Comparison of ENCODE assay signal across 13 cellular contexts in the genomic region with DNA sequence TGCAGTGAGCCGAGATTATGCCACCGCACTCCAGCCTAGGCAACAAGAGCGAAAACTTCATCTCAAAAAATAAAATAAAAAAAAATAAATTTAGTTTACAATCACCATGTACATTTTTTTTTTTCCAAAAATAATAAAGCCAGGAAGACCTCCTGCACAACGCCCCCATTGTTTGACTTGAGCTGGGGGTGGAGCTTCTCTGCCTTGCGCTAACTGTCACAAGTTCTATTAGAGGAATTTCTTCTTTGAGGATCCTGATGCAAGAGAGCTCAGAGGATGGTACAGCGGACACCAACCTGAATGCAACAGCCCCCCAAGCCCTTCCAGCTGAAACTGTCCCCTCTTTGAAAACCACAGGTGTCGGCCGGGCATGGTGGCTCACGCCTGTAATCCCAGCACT. TPM values are rescaled to one million over a fixed set of nuclear protein-coding genes. Genes with fewer than 3 reads are reported as not detected.
DNase-seq lines count a peak whose midpoint lies in the region; ATAC-seq and TF ChIP-seq lines count a peak whose summit lies in the region.
"Had no signal": no experiment of that assay in that cellular context is flagged by ENCODE, and none has a peak within 500 bp of the region (broad histone marks: within the 10 kb centered on the region; RNA-seq: fewer than 3 reads in every experiment).

No MANE protein-coding gene starts in this region.

- H3K27ac ChIP-seq in lower lobe of right lung, result no peak overlapping the region
- H3K27ac ChIP-seq in effector memory CD4-positive, alpha-beta T cell (ENCODE audit: insufficient read depth, low read length, poor library complexity, severe bottlenecking), result no peak overlapping the region

- in situ Hi-C loops in SK-MEL-5 (cut with HindIII; ENCODE audit: low pct_unique_long_range_greater_than_20kb, low sequenced_read_pairs), result no loop called here

- intact Hi-C loops in left ventricle myocardium superior (cut with micrococcal nuclease) (no loop called here), cardiac septum (cut with DNase I) (no loop called here), lower lobe of right lung (cut with DNase I) (no loop called here)

- no peaks in the 10 kb centered on the region for H3K4me1 ChIP-seq in lower lobe of right lung
- H3K4me1 ChIP-seq in effector memory CD4-positive, alpha-beta T cell (ENCODE audit: control insufficient read depth, insufficient read depth, low read length, poor library complexity, severe bottlenecking), result no peaks in the 10 kb centered on the region

- no peaks in the 10 kb centered on the region for H3K9me3 ChIP-seq in lower lobe of right lung
- H3K9me3 ChIP-seq in effector memory CD4-positive, alpha-beta T cell (ENCODE audit: control insufficient read depth, low read length), result no peaks in the 10 kb centered on the region
- H3K9me3 ChIP-seq: Caco-2 had no signal

- ATAC-seq in left ventricle myocardium superior, result no peak
- ATAC-seq in lower lobe of right lung, result no peak
- no peak for ATAC-seq in HG02610 (IDR thresholded peaks at IDR 0.05; ENCODE audit: unreplicated experiment)

- no peak overlapping the region for H3K4me3 ChIP-seq in lower lobe of right lung
- H3K4me3 ChIP-seq in effector memory CD4-positive, alpha-beta T cell (ENCODE audit: insufficient read depth, low read depth, low read length, poor library complexity, severe bottlenecking), result no peak overlapping the region

- peaks cover 11% of the 10 kb centered on the region for H3K27me3 ChIP-seq in lower lobe of right lung (ENCODE audit: low read depth)
- H3K27me3 ChIP-seq in effector memory CD4-positive, alpha-beta T cell (replicated peaks; ENCODE audit: control insufficient read depth, insufficient read depth, low read length, poor library complexity, severe bottlenecking), result no peaks in the 10 kb centered on the region

- no peak for TF ChIP-seq CTCF in lower lobe of right lung (IDR thresholded peaks at IDR 0.05)

- H3K36me3 ChIP-seq in lower lobe of right lung, result no peaks in the 10 kb centered on the region
- H3K36me3 ChIP-seq in effector memory CD4-positive, alpha-beta T cell (ENCODE audit: control insufficient read depth, insufficient read depth, low read length), result no peaks in the 10 kb centered on the region

- DNase-seq in left ventricle myocardium superior, result peak; percentile 4
- no peak for DNase-seq in cardiac septum (ENCODE audit: low spot score)
- peak; percentile 70 for DNase-seq in SK-MEL-5 (ENCODE audit: low read depth, low spot score)
- DNase-seq in lower lobe of right lung, result peak; percentile 2
- DNase-seq in effector memory CD4-positive, alpha-beta T cell, result no peak
- DNase-seq: C1 segment of cervical spinal cord; Caco-2; CD4-positive, alpha-beta memory T cell; DMS153; DND-41; GOT3; HCEC 1CT had no signal

RNA-seq across cellular contexts. Expression of a gene that starts 24.9 kb away (rescaled TPM):
- total RNA-seq in left ventricle myocardium superior (27.4 TPM), cardiac septum (23.8 TPM), lower lobe of right lung (20.6 TPM)
- total RNA-seq in SK-MEL-5 (2014; rRNA removed; shearing (Covaris generic)), result 120 and 128 TPM in 2 replicates
- 243 and 286 TPM in 2 replicates for polyA plus RNA-seq in SK-MEL-5 (2015; cell fraction: cytosol; rRNA removed)
- 260 and 320 TPM in 2 replicates for polyA plus RNA-seq in SK-MEL-5 (2015; cell fraction: nucleus; rRNA removed)

Comparison
In these comparisons a context has a peak if more than half of its experiments do, and no peak if none do; other contexts are left out.
1. DNase-seq: peak in left ventricle myocardium superior (single experiment), SK-MEL-5 (single experiment) and lower lobe of right lung (single experiment); none in cardiac septum (single experiment) and effector memory CD4-positive, alpha-beta T cell (0 of 3).